33 cellular contexts compared by ENCODE assay signal in the genomic region with DNA sequence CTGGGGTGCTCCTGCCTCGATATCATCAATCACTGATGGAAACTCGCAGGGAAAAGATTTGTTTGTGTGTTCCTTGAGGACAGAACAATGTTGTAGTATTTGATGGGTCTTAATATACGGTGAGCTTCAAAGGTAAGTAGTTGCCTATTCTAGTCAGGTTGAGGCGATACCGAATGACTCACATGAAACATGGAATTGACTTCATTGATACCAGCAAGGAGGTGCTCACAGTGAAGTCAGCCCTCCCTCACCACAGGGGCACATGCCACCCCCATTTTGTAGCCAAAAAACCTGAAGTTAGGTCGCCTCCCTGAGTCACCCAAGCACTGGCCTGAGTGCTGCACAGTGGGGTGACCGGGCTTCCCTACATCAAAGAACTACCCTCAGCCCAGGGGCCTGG. TPM values are rescaled to one million over a fixed set of nuclear protein-coding genes. Genes with fewer than 3 reads are reported as not detected.
"Had no signal": no experiment of that assay in that cellular context is flagged by ENCODE, and none has a peak within 500 bp of the region (broad histone marks: within the 10 kb centered on the region; RNA-seq: fewer than 3 reads in every experiment).

No MANE protein-coding gene starts in this region.

- H3K4me1 ChIP-seq: ascending aorta, colonic mucosa had no signal

- H3K27ac Mint-ChIP-seq: activated B cell treated with CpG ODN at 0.5 μM for 24 hours; activated CD4-positive, alpha-beta memory T cell treated with anti-CD3 and anti-CD28 coated beads, Interleukin-2, amount 10 ng/mL, durations not matched to agents 7 days and 5 days; activated CD4-positive, alpha-beta T cell treated with anti-CD3 and anti-CD28 coated beads, Interleukin-2, amount 10 ng/mL, durations not matched to agents 7 days and 5 days; activated naive CD4-positive, alpha-beta T cell treated with anti-CD3 and anti-CD28 coated beads, Interleukin-2, amount 10 ng/mL, durations not matched to agents 7 days and 5 days; activated naive CD4-positive, alpha-beta T cell treated with anti-CD3 and anti-CD28 coated beads, Interleukin-2, amount 50 U/mL, for 72 hours; activated naive CD8-positive, alpha-beta T cell treated with anti-CD3 and anti-CD28 coated beads, Interleukin-2, amount 10 ng/mL, durations not matched to agents 7 days and 5 days; activated T-cell treated with anti-CD3 and anti-CD28 coated beads, Interleukin-2, amount 50 U/mL, for 24 hours; activated T-cell treated with anti-CD3 and anti-CD28 coated beads, Interleukin-2, amount 50 U/mL, for 72 hours; T-helper 17 cell; T-helper 2 cell treated with Interferon-gamma antibody and Interleukin-4, amounts not matched to agents 5 μg/mL and 100 μg/mL, for 36 hours had no signal

- H3K36me3 ChIP-seq: ascending aorta, brain microvascular endothelial cell, cardiac muscle cell, colonic mucosa, esophagus squamous epithelium, gastroesophageal sphincter, heart right ventricle, WERI-Rb-1 had no signal

- H3K9me3 ChIP-seq: ascending aorta, colonic mucosa, esophagus squamous epithelium, gastroesophageal sphincter, heart right ventricle had no signal

- H3K4me3 ChIP-seq: ascending aorta, cardiac muscle cell, colonic mucosa, esophagus squamous epithelium, gastroesophageal sphincter, heart right ventricle had no signal

- H3K9me3 Mint-ChIP-seq: activated B cell treated with CpG ODN at 0.5 μM for 24 hours; activated CD4-positive, alpha-beta memory T cell treated with anti-CD3 and anti-CD28 coated beads, Interleukin-2, amount 10 ng/mL, durations not matched to agents 7 days and 5 days; activated CD4-positive, alpha-beta T cell treated with anti-CD3 and anti-CD28 coated beads, Interleukin-2, amount 10 ng/mL, durations not matched to agents 7 days and 5 days; activated naive CD4-positive, alpha-beta T cell treated with anti-CD3 and anti-CD28 coated beads, Interleukin-2, amount 10 ng/mL, durations not matched to agents 7 days and 5 days; activated naive CD4-positive, alpha-beta T cell treated with anti-CD3 and anti-CD28 coated beads, Interleukin-2, amount 50 U/mL, for 72 hours; activated naive CD8-positive, alpha-beta T cell treated with anti-CD3 and anti-CD28 coated beads, Interleukin-2, amount 10 ng/mL, durations not matched to agents 7 days and 5 days; activated T-cell treated with anti-CD3 and anti-CD28 coated beads, Interleukin-2, amount 50 U/mL, for 24 hours; activated T-cell treated with anti-CD3 and anti-CD28 coated beads, Interleukin-2, amount 50 U/mL, for 72 hours; T-helper 2 cell treated with Interferon-gamma antibody and Interleukin-4, amounts not matched to agents 5 μg/mL and 100 μg/mL, for 36 hours had no signal

- DNase-seq: activated B cell treated with CpG ODN at 0.5 μM for 24 hours; activated CD4-positive, alpha-beta memory T cell treated with anti-CD3 and anti-CD28 coated beads, Interleukin-2, amount 10 ng/mL, durations not matched to agents 7 days and 5 days; activated CD4-positive, alpha-beta T cell treated with anti-CD3 and anti-CD28 coated beads for 4 hours; activated CD4-positive, alpha-beta T cell treated with anti-CD3 and anti-CD28 coated beads, Interleukin-2, amount 10 ng/mL, durations not matched to agents 7 days and 5 days; activated CD4-positive, alpha-beta T cell treated with anti-CD3 and anti-CD28 coated beads, Interleukin-2, amount 50 U/mL, for 4 hours; activated CD8-positive, alpha-beta memory T cell treated with anti-CD3 and anti-CD28 coated beads, Interleukin-2, amount 50 U/mL, for 48 hours; activated gamma-delta T cell; activated naive CD4-positive, alpha-beta T cell; activated naive CD4-positive, alpha-beta T cell treated with anti-CD3 and anti-CD28 coated beads, Interleukin-2, amount 10 ng/mL, durations not matched to agents 7 days and 5 days; activated naive CD8-positive, alpha-beta T cell treated with anti-CD3 and anti-CD28 coated beads, Interleukin-2, amount 10 ng/mL, durations not matched to agents 7 days and 5 days; activated T-cell treated with anti-CD3 and anti-CD28 coated beads for 4 hours; activated T-cell treated with anti-CD3 and anti-CD28 coated beads, Interleukin-2, amount 50 U/mL, for 24 hours; activated T-cell treated with anti-CD3 and anti-CD28 coated beads, Interleukin-2, amount 50 U/mL, for 72 hours; brain microvascular endothelial cell; central memory CD4-positive, alpha-beta T cell; cerebellar nuclear complex; colonic mucosa; effector CD8-positive, alpha-beta T cell; esophagus squamous epithelium; foreskin melanocyte; heart right ventricle; T-helper 1 cell; T-helper 17 cell; T1000; WERI-Rb-1 had no signal

- H3K4me3 Mint-ChIP-seq: activated B cell treated with CpG ODN at 0.5 μM for 24 hours; activated CD4-positive, alpha-beta memory T cell treated with anti-CD3 and anti-CD28 coated beads, Interleukin-2, amount 10 ng/mL, durations not matched to agents 7 days and 5 days; activated CD4-positive, alpha-beta T cell treated with anti-CD3 and anti-CD28 coated beads, Interleukin-2, amount 10 ng/mL, durations not matched to agents 7 days and 5 days; activated naive CD4-positive, alpha-beta T cell treated with anti-CD3 and anti-CD28 coated beads, Interleukin-2, amount 10 ng/mL, durations not matched to agents 7 days and 5 days; activated naive CD8-positive, alpha-beta T cell treated with anti-CD3 and anti-CD28 coated beads, Interleukin-2, amount 10 ng/mL, durations not matched to agents 7 days and 5 days; activated T-cell treated with anti-CD3 and anti-CD28 coated beads, Interleukin-2, amount 50 U/mL, for 24 hours; activated T-cell treated with anti-CD3 and anti-CD28 coated beads, Interleukin-2, amount 50 U/mL, for 72 hours; T-helper 17 cell; T-helper 2 cell treated with Interferon-gamma antibody and Interleukin-4, amounts not matched to agents 5 μg/mL and 100 μg/mL, for 36 hours had no signal

- H3K27ac ChIP-seq: ascending aorta, brain microvascular endothelial cell, cardiac muscle cell, colonic mucosa, esophagus squamous epithelium, gastroesophageal sphincter, heart right ventricle, WERI-Rb-1 had no signal

- ATAC-seq: activated CD4-positive, CD25-positive, alpha-beta regulatory T cell treated with anti-CD3 and anti-CD28 coated beads, Interleukin-2, amount 50 U/mL, for 24 hours; activated naive CD4-positive, alpha-beta T cell treated with anti-CD3 and anti-CD28 coated beads, Interleukin-2, amount 50 U/mL, for 72 hours; activated T-cell treated with anti-CD3 and anti-CD28 coated beads, Interleukin-2, amount 50 U/mL, for 72 hours; gastroesophageal sphincter; heart right ventricle; T-helper 17 cell had no signal

- FAIRE-seq: endometrium, endothelial cell of umbilical vein had no signal

- H3K36me3 Mint-ChIP-seq: activated naive CD4-positive, alpha-beta T cell treated with anti-CD3 and anti-CD28 coated beads, Interleukin-2, amount 10 ng/mL, durations not matched to agents 7 days and 5 days; activated naive CD8-positive, alpha-beta T cell treated with anti-CD3 and anti-CD28 coated beads, Interleukin-2, amount 10 ng/mL, durations not matched to agents 7 days and 5 days had no signal

RNA-seq across cellular contexts. Expression of a gene that starts 3.7 kb away (rescaled TPM):
- total RNA-seq: activated B cell treated with CpG ODN at 0.5 μM for 24 hours; activated CD4-positive, alpha-beta memory T cell treated with anti-CD3 and anti-CD28 coated beads, Interleukin-2, amount 10 ng/mL, durations not matched to agents 7 days and 5 days; activated CD4-positive, alpha-beta T cell treated with anti-CD3 and anti-CD28 coated beads, Interleukin-2, amount 10 ng/mL, durations not matched to agents 7 days and 5 days; activated naive CD4-positive, alpha-beta T cell treated with anti-CD3 and anti-CD28 coated beads, Interleukin-2, amount 50 U/mL, for 72 hours; activated naive CD8-positive, alpha-beta T cell treated with anti-CD3 and anti-CD28 coated beads, Interleukin-2, amount 10 ng/mL, durations not matched to agents 7 days and 5 days; cardiac muscle cell; T-helper 17 cell had no signal
